In the genomic region with DNA sequence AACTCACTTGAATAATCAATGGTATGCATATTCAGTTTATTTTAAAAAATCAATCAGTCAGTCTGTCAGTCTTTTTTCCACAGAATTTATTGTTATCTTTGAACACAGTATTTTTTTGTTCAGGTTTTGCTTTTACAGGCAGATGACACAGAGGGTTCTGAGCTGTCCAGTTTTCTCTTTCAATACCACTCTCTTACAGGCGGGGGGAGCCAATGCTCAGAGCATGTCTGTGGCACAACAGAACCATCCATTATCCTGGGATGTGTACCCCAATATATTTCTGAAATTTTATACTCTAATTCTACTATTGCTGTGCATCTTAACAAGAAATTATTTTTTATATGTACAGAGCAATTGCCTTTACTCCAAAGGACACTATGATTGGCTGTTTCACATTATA, we compare ENCODE assay signal across 18 cellular contexts. TPM values are rescaled to one million over a fixed set of nuclear protein-coding genes. Genes with fewer than 3 reads are reported as not detected.
DNase-seq lines count a peak whose midpoint lies in the region; ATAC-seq and TF ChIP-seq lines count a peak whose summit lies in the region.
"Had no signal": no experiment of that assay in that cellular context is flagged by ENCODE, and none has a peak within 500 bp of the region (broad histone marks: within the 10 kb centered on the region; RNA-seq: fewer than 3 reads in every experiment).

No MANE protein-coding gene starts in this region.

- H3K27ac ChIP-seq in cardiac muscle cell (no peak overlapping the region), left ventricle myocardium inferior (replicated peaks) (no peak overlapping the region), heart right ventricle (no peak overlapping the region)
- H3K27ac ChIP-seq: gastroesophageal sphincter had no signal

- no peaks in the 10 kb centered on the region for H3K9me3 Mint-ChIP-seq in type B pancreatic cell
- H3K9me3 Mint-ChIP-seq: activated naive CD8-positive, alpha-beta T cell treated with anti-CD3 and anti-CD28 coated beads for 36 hours had no signal

- no peaks in the 10 kb centered on the region for H3K27me3 Mint-ChIP-seq in type B pancreatic cell
- H3K27me3 Mint-ChIP-seq: naive B cell had no signal

- H3K4me3 ChIP-seq in cardiac muscle cell (no peak overlapping the region), left ventricle myocardium inferior (no peak overlapping the region), epithelial cell of esophagus (ENCODE audit: low read length) (no peak overlapping the region), heart right ventricle (no peak overlapping the region)
- H3K4me3 ChIP-seq: dorsolateral prefrontal cortex, gastroesophageal sphincter, GM12878 had no signal

- intact Hi-C loops in left ventricle myocardium inferior (cut with micrococcal nuclease): no loop called here
- intact Hi-C loops in heart right ventricle (cut with DNase I): no loop called here

- no peaks in the 10 kb centered on the region for H3K36me3 Mint-ChIP-seq in type B pancreatic cell
- H3K36me3 Mint-ChIP-seq: activated naive CD8-positive, alpha-beta T cell treated with anti-CD3 and anti-CD28 coated beads for 36 hours; naive B cell had no signal

- DNase-seq in cardiac muscle cell (ENCODE audit: low read depth in 1 of 2, low spot score in 1 of 2): peak in 1 of 2 donors; percentile 46
- no peak for DNase-seq in left ventricle myocardium inferior
- peak; percentile 18 for DNase-seq in epithelial cell of esophagus (ENCODE audit: low read depth)
- DNase-seq in type B pancreatic cell (ENCODE audit: extremely low spot score, unreplicated experiment): no peak
- no peak for DNase-seq in heart right ventricle
- DNase-seq in EL: no peak
- no peak for DNase-seq in epidermal melanocyte (ENCODE audit: insufficient read length, low spot score)
- DNase-seq: ACHN; activated naive CD8-positive, alpha-beta T cell treated with anti-CD3 and anti-CD28 coated beads for 36 hours; naive B cell; NCI-H1105 treated with DMSO at 0.1 percent for 48 hours; NCI-H446 treated with DMSO at 0.1 percent for 48 hours; stimulated activated CD4-positive, alpha-beta T cell treated with anti-CD3 and anti-CD28 coated beads, Interleukin-2, amount 100 ng/mL, for 48 hours had no signal

- H3K4me1 ChIP-seq in cardiac muscle cell (ENCODE audit: low read depth): no peaks in the 10 kb centered on the region
- H3K4me1 ChIP-seq in left ventricle myocardium inferior: no peaks in the 10 kb centered on the region
- H3K4me1 ChIP-seq in heart right ventricle: no peaks in the 10 kb centered on the region
- H3K4me1 ChIP-seq: gastroesophageal sphincter had no signal

- ATAC-seq in SK-N-SH treated with all-trans-retinoic acid at 6 μM for 48 hours (peak; percentile 95), heart right ventricle (no peak)
- ATAC-seq: gastroesophageal sphincter, GM12878, Right ventricle myocardium inferior had no signal

- H3K27ac Mint-ChIP-seq in type B pancreatic cell: no peak overlapping the region
- H3K27ac Mint-ChIP-seq: activated naive CD8-positive, alpha-beta T cell treated with anti-CD3 and anti-CD28 coated beads for 36 hours; naive B cell had no signal

- H3K36me3 ChIP-seq in cardiac muscle cell: no peaks in the 10 kb centered on the region
- H3K36me3 ChIP-seq in left ventricle myocardium inferior: no peaks in the 10 kb centered on the region
- no peaks in the 10 kb centered on the region for H3K36me3 ChIP-seq in heart right ventricle
- H3K36me3 ChIP-seq: gastroesophageal sphincter had no signal

- no peaks in the 10 kb centered on the region for H3K27me3 ChIP-seq in cardiac muscle cell
- no peaks in the 10 kb centered on the region for H3K27me3 ChIP-seq in left ventricle myocardium inferior (ENCODE audit: low read depth)
- H3K27me3 ChIP-seq in heart right ventricle: no peaks in the 10 kb centered on the region
- H3K27me3 ChIP-seq: dorsolateral prefrontal cortex, gastroesophageal sphincter had no signal

- H3K9me3 ChIP-seq in cardiac muscle cell (ENCODE audit: low read depth) (no peaks in the 10 kb centered on the region), left ventricle myocardium inferior (replicated peaks) (no peaks in the 10 kb centered on the region), heart right ventricle (no peaks in the 10 kb centered on the region)
- H3K9me3 ChIP-seq: gastroesophageal sphincter had no signal

- H3K4me3 Mint-ChIP-seq in type B pancreatic cell: no peak overlapping the region
- H3K4me3 Mint-ChIP-seq: activated naive CD8-positive, alpha-beta T cell treated with anti-CD3 and anti-CD28 coated beads for 36 hours; naive B cell had no signal

- no peaks in the 10 kb centered on the region for H3K4me1 Mint-ChIP-seq in type B pancreatic cell (ENCODE audit: unreplicated experiment)
- H3K4me1 Mint-ChIP-seq: activated naive CD8-positive, alpha-beta T cell treated with anti-CD3 and anti-CD28 coated beads for 36 hours; naive B cell had no signal

- TF ChIP-seq CTCF in cardiac muscle cell (IDR thresholded peaks at IDR 0.05; ENCODE audit: low read depth, low read length) (peak; percentile 65), left ventricle myocardium inferior (IDR thresholded peaks at IDR 0.05; ENCODE audit: borderline replicate concordance) (no peak), epithelial cell of esophagus (IDR thresholded peaks at IDR 0.05; ENCODE audit: insufficient read depth, low read depth, low read length, missing control alignments) (peak; percentile 50), type B pancreatic cell (conservative IDR thresholded peaks at IDR 0.05) (peak; percentile 38), heart right ventricle (IDR thresholded peaks at IDR 0.05) (peak in 2 of 9 donors; percentile 14 to 30)

- 52 to 60% methylated on average over 1 of the region's 1 CpG for WGBS in heart right ventricle, 2 donors

TF ChIP-seq in SK-N-SH treated with all-trans-retinoic acid at 6 μM for 48 hours, 23 proteins besides CTCF, POLR2A, EP300 and RAD21 (continues in another document):
- TF ChIP-seq ZC3H10 (CRISPR knock-in tag; IDR thresholded peaks at IDR 0.05): no peak
- TF ChIP-seq ARNTL (CRISPR knock-in tag; IDR thresholded peaks at IDR 0.05; ENCODE audit: borderline replicate concordance, low read depth): no peak
- no peak for TF ChIP-seq TSHZ2 (CRISPR knock-in tag; IDR thresholded peaks at IDR 0.05)
- no peak for TF ChIP-seq ZNF8 (CRISPR knock-in tag; IDR thresholded peaks at IDR 0.05)
- TF ChIP-seq, protein P1, sequence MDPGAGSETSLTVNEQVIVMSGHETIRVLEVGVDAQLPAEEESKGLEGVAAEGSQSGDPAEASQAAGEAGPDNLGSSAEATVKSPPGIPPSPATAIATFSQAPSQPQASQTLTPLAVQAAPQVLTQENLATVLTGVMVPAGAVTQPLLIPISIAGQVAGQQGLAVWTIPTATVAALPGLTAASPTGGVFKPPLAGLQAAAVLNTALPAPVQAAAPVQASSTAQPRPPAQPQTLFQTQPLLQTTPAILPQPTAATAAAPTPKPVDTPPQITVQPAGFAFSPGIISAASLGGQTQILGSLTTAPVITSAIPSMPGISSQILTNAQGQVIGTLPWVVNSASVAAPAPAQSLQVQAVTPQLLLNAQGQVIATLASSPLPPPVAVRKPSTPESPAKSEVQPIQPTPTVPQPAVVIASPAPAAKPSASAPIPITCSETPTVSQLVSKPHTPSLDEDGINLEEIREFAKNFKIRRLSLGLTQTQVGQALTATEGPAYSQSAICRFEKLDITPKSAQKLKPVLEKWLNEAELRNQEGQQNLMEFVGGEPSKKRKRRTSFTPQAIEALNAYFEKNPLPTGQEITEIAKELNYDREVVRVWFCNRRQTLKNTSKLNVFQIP (CRISPR knock-in tag; IDR thresholded peaks at IDR 0.05; ENCODE audit: borderline replicate concordance, low read depth): no peak
- TF ChIP-seq ZNF565 (CRISPR knock-in tag; conservative IDR thresholded peaks at IDR 0.05; ENCODE audit: low read depth): no peak
- no peak for TF ChIP-seq PPARA (CRISPR knock-in tag; IDR thresholded peaks at IDR 0.05; ENCODE audit: borderline replicate concordance)
- TF ChIP-seq ZFP30 (CRISPR knock-in tag; IDR thresholded peaks at IDR 0.05): no peak
- TF ChIP-seq RARB (CRISPR knock-in tag; IDR thresholded peaks at IDR 0.05): no peak
- TF ChIP-seq TCF4 (CRISPR knock-in tag; IDR thresholded peaks at IDR 0.05; ENCODE audit: borderline replicate concordance): no peak
- no peak for TF ChIP-seq ISL1 (CRISPR knock-in tag; IDR thresholded peaks at IDR 0.05)

RNA-seq across cellular contexts. Expression of gene ROS1, which starts 21.2 kb away (rescaled TPM):
- total RNA-seq in cardiac muscle cell: not detected in 2 replicates
- polyA plus RNA-seq in cardiac muscle cell: not detected in 2 replicates
- total RNA-seq in left ventricle myocardium inferior: 0.08 TPM
- 0.19 and 0.33 TPM in 2 replicates for total RNA-seq in type B pancreatic cell (ENCODE audit: low replicate concordance)
- under 1 TPM in 8 of 10 donors, not detected in 2; 0.02 to 0.13 (median 0.08) TPM for total RNA-seq in heart right ventricle
- not detected for polyA plus RNA-seq in heart right ventricle
- total RNA-seq: activated naive CD8-positive, alpha-beta T cell treated with anti-CD3 and anti-CD28 coated beads for 36 hours had no signal
